ENCODE assay signal across 28 cellular contexts in the genomic region with DNA sequence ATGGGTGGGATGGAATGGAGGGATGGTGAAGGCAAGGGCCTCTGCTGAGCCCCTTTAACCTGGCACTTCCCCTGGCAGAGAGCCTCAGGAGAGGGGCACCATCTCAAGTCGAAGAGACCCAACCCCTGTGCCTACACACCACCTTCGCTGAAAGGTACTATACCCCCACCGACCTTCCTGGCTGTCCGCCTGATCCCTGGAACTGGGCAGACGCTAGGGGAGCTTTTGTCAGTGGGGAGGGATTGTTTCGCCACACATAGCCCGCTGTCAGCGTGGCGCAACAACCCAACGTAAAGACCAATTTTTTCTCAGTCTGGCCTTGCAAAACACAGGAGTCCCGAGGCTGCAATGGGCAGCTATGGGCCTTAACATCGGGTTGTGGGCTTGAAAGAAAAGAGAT. TPM values are rescaled to one million over a fixed set of nuclear protein-coding genes. Genes with fewer than 3 reads are reported as not detected.
DNase-seq lines count a peak whose midpoint lies in the region; ATAC-seq, FAIRE-seq and TF ChIP-seq lines count a peak whose summit lies in the region.
"Had no signal": no experiment of that assay in that cellular context is flagged by ENCODE, and none has a peak within 500 bp of the region (broad histone marks: within the 10 kb centered on the region; RNA-seq: fewer than 3 reads in every experiment).

No MANE protein-coding gene starts in this region.

- TF ChIP-seq CTCF in GM23338 (conservative IDR thresholded peaks at IDR 0.05; ENCODE audit: low read depth in 2 of 2) (no peak), H1 (IDR thresholded peaks at IDR 0.05; ENCODE audit: control extremely low read depth in 1 of 3, insufficient read depth in 1 of 3, low read depth in 1 of 3, low read length in 3 of 3) (no peak), suprapubic skin (IDR thresholded peaks at IDR 0.05) (no peak), brain microvascular endothelial cell (IDR thresholded peaks at IDR 0.05; ENCODE audit: low read depth, low read length, missing control alignments) (no peak), foreskin keratinocyte (conservative IDR thresholded peaks at IDR 0.05) (no peak)

- H3K4me1 Mint-ChIP-seq in GM23338: peaks cover 75% of the 10 kb centered on the region

- H2BK12ac ChIP-seq in H1 (ENCODE audit: low read depth, low read length): peak overlapping the region; percentile 86; the same call in 1 of the 2 replicates

- no peak for TF ChIP-seq POLR2A in H1 (IDR thresholded peaks at IDR 0.05; ENCODE audit: control extremely low read depth in 1 of 2, low read depth in 2 of 2, low read length in 2 of 2)
- no peak for TF ChIP-seq POLR2A in suprapubic skin (IDR thresholded peaks at IDR 0.05)

- H3K27me3 ChIP-seq in GM23338 (ENCODE audit: insufficient read depth) (peaks cover 45% of the 10 kb centered on the region), H1 (replicated peaks in 1 of 4; ENCODE audit: control insufficient read depth in 3 of 4, extremely low read depth in 1 of 4, insufficient read depth in 3 of 4, low read length in 3 of 4) (peaks cover 2 to 34% (median 29%) of the 10 kb centered on the region in 4 experiments; a peak in 6 of 7 replicates), suprapubic skin (peaks cover 60% of the 10 kb centered on the region), brain microvascular endothelial cell (replicated peaks) (peaks cover 61% of the 10 kb centered on the region), foreskin keratinocyte (peaks cover 29% of the 10 kb centered on the region)

- H3K27ac ChIP-seq in GM23338 (ENCODE audit: low read depth) (no peak overlapping the region), H1 (ENCODE audit: low read depth, low read length) (no peak overlapping the region), suprapubic skin (peak overlapping the region; percentile 67), brain microvascular endothelial cell (no peak overlapping the region), foreskin keratinocyte (no peak overlapping the region)
- H3K27ac ChIP-seq: epithelial cell of prostate, PC-9, thyroid gland had no signal

- H3K9me3 Mint-ChIP-seq in GM23338: no peaks in the 10 kb centered on the region; the same call in 2 of the 3 replicates
- H3K9me3 Mint-ChIP-seq: activated CD4-positive, alpha-beta memory T cell treated with anti-CD3 and anti-CD28 coated beads for 36 hours; nephron progenitor cell; stimulated activated naive B cell treated with anti-CD40 and anti-IgM and Interleukin-4, amounts not matched to agents 10 μg/mL and 1 μg/mL and 100 μg/mL, for 72 hours; WTC11 had no signal

- H3F3A ChIP-seq in GM23338 (replicated peaks; ENCODE audit: low read depth): 0 out of 2 replicates have a peak, but pooled peaks cover 8% of the 10 kb centered on the region

- H3K9ac ChIP-seq in H1 (replicated peaks in 1 of 4; ENCODE audit: extremely low read depth in 1 of 4, low read depth in 3 of 4, low read length in 3 of 4): no peak overlapping the region

- H4K5ac ChIP-seq in H1 (ENCODE audit: insufficient read length, low read depth, low read length): no peak overlapping the region

- H3K56ac ChIP-seq in H1 (replicated peaks; ENCODE audit: insufficient read length, low read depth, low read length): no peak overlapping the region

- peak overlapping the region; percentile 69 for H4K91ac ChIP-seq in H1 (replicated peaks; ENCODE audit: insufficient read length, low read length)

- 0 out of 2 replicates have a peak overlapping the region, but pooled peaks have one; percentile 10 for H2BK15ac ChIP-seq in H1 (ENCODE audit: low read length)

- peak overlapping the region; percentile 75; the same call in 1 of the 2 replicates for H2AK5ac ChIP-seq in H1 (ENCODE audit: low read depth, low read length)

- peak overlapping the region; percentile 51 for H2BK20ac ChIP-seq in H1 (ENCODE audit: low read length)

- H3K9me3 ChIP-seq in H1 (ENCODE audit: insufficient read depth in 2 of 2, low read depth in 1 of 2, low read length in 1 of 2) (no peaks in the 10 kb centered on the region), suprapubic skin (no peaks in the 10 kb centered on the region)
- H3K9me3 ChIP-seq: thyroid gland had no signal

- H3K79me1 ChIP-seq in H1 (ENCODE audit: low read depth, low read length): 0 out of 2 replicates have a peak, but pooled peaks cover 2% of the 10 kb centered on the region

- no peaks in the 10 kb centered on the region for H4K20me1 ChIP-seq in GM23338 (replicated peaks; ENCODE audit: insufficient read depth)
- H4K20me1 ChIP-seq in H1 (replicated peaks in 1 of 2; ENCODE audit: control insufficient read depth in 1 of 2, insufficient read depth in 2 of 2, low read length in 2 of 2): peaks cover 0 to 1% of the 10 kb centered on the region in 2 experiments

- FAIRE-seq in H1 (lab: Jason Lieb, UNC): no peak
- FAIRE-seq: frontal cortex had no signal

- no peak overlapping the region for H4K8ac ChIP-seq in H1 (ENCODE audit: extremely low read depth, insufficient read depth, low read length)

- no peak overlapping the region for H3K4me3 Mint-ChIP-seq in GM23338
- H3K4me3 Mint-ChIP-seq: activated CD4-positive, alpha-beta memory T cell treated with anti-CD3 and anti-CD28 coated beads for 36 hours; nephron progenitor cell; stimulated activated naive B cell treated with anti-CD40 and anti-IgM and Interleukin-4, amounts not matched to agents 10 μg/mL and 1 μg/mL and 100 μg/mL, for 72 hours; WTC11 had no signal

- POLR2A ChIA-PET in H1 (lab: Charles Lee; ENCODE audit: partially characterized antibody): interaction anchor here (0.8 to 5.8 kb wide), 9 partner anchors 10 to 125 kb away, joined by 3 to 39 read pairs (median 4); partner anchors contain the start of genes PNMT and TCAP

- H3K79me2 ChIP-seq in GM23338 (replicated peaks; ENCODE audit: insufficient read depth) (no peaks in the 10 kb centered on the region), H1 (ENCODE audit: control insufficient read depth in 1 of 2, insufficient read depth in 2 of 2, low read length in 2 of 2) (no peaks in the 10 kb centered on the region)

- H3K14ac ChIP-seq in H1 (ENCODE audit: insufficient read length): no peak overlapping the region

- H3K18ac ChIP-seq in H1 (ENCODE audit: extremely low read depth, low read length): 0 out of 2 replicates have a peak overlapping the region, but pooled peaks have one; percentile 56

- peak overlapping the region; percentile 48 for H2BK120ac ChIP-seq in H1 (replicated peaks; ENCODE audit: low read depth, low read length)

- no peak for DNase-seq in GM23338 (ENCODE audit: low spot score)
- peak; percentile 74 for DNase-seq in NOMO-1 treated with dmso at 0.1 percent for 144 hours (lab: John Stamatoyannopoulos, UW; ENCODE audit: unreplicated experiment)
- DNase-seq in H1 (ENCODE audit: low read depth in 1 of 2, low spot score in 2 of 2): no peak
- DNase-seq in suprapubic skin (ENCODE audit: low spot score in 2 of 2): no peak
- DNase-seq in brain microvascular endothelial cell: no peak
- no peak for DNase-seq in foreskin keratinocyte
- DNase-seq in nucleus accumbens (lab: John Stamatoyannopoulos, UW): no peak
- DNase-seq: activated CD4-positive, alpha-beta memory T cell treated with anti-CD3 and anti-CD28 coated beads for 36 hours; activated gamma-delta T cell; activated T-cell treated with anti-CD3 and anti-CD28 coated beads for 4 hours; HCEC 1CT; NCI-H2171; NCI-H526 treated with DMSO at 0.1 percent for 48 hours; nephron progenitor cell; PC-9; stimulated activated CD4-positive, alpha-beta T cell treated with anti-CD3 and anti-CD28 coated beads, Interleukin-2, amount 100 ng/mL, for 24 hours; stimulated activated naive B cell treated with anti-CD40 and anti-IgM and Interleukin-4, amounts not matched to agents 10 μg/mL and 1 μg/mL and 100 μg/mL, for 72 hours; T-helper 2 cell; thyroid gland had no signal

- peaks cover 53% of the 10 kb centered on the region for H3K27me3 Mint-ChIP-seq in GM23338 (ENCODE audit: insufficient read depth, low read depth, poor library complexity)

- CTCF ChIA-PET in H1 (lab: Charles Lee; ENCODE audit: partially characterized antibody): interaction anchor here (1.3 to 49.2 kb wide), 6 partner anchors 7 to 127 kb away, joined by 3 to 1885 read pairs (median 556); partner anchors contain the start of genes ERBB2, PGAP3, PNMT and PPP1R1B

- no peak for TF ChIP-seq EP300 in H1 (IDR thresholded peaks at IDR 0.05; ENCODE audit: borderline replicate concordance in 1 of 2, low read depth in 2 of 2, low read length in 2 of 2)
- TF ChIP-seq EP300 in suprapubic skin (IDR thresholded peaks at IDR 0.05): no peak

- in situ Hi-C loops in brain microvascular endothelial cell (cut with HindIII; ENCODE audit: low pct_ligation_motif_present, low sequenced_read_pairs): no loop called here

- no peak overlapping the region for H3K23ac ChIP-seq in H1 (ENCODE audit: insufficient read length)

- WGBS in H1 (ENCODE audit: extremely low coverage in 1 of 2, insufficient coverage in 1 of 2, insufficient read length in 1 of 2, insufficient replicate concordance in 2 of 2, low coverage in 1 of 2, low lambda C conversion rate in 2 of 2, missing lambda C conversion rate in 1 of 2), 2 experiments: 92% methylated on average over 12 of the region's 12 CpGs; no CpG with 5 or more reads in 1 of the 2 experiments
- WGBS in suprapubic skin: 80% methylated on average over 11 of the region's 12 CpGs

- H3K23me2 ChIP-seq in H1 (ENCODE audit: low read depth, low read length): peaks cover 12% of the 10 kb centered on the region

- H3K36me3 ChIP-seq in GM23338 (ENCODE audit: insufficient read depth) (no peaks in the 10 kb centered on the region), H1 (ENCODE audit: control insufficient read depth in 2 of 4, insufficient read depth in 4 of 4, low read length in 3 of 4) (no peaks in the 10 kb centered on the region), suprapubic skin (no peaks in the 10 kb centered on the region), brain microvascular endothelial cell (replicated peaks) (no peaks in the 10 kb centered on the region)
- H3K36me3 ChIP-seq: thyroid gland had no signal

- H3K4me2 ChIP-seq in GM23338: peak overlapping the region; percentile 95; the same call in 1 of the 2 replicates
- no peak overlapping the region; a peak in 1 of 4 replicates for H3K4me2 ChIP-seq in H1 (ENCODE audit: insufficient read depth in 1 of 2, low read depth in 2 of 2, low read length in 2 of 2)
- H3K4me2 ChIP-seq: PC-9 had no signal

- H2AFZ ChIP-seq in GM23338 (no peak overlapping the region), H1 (ENCODE audit: low read length) (no peak overlapping the region)
- H2AFZ ChIP-seq: PC-9 had no signal

- H3K9me2 ChIP-seq in GM23338 (ENCODE audit: insufficient read depth): no peaks in the 10 kb centered on the region

- ATAC-seq in GM23338 (no peak), foreskin keratinocyte (no peak)
- ATAC-seq: stimulated activated naive B cell treated with anti-CD40 and anti-IgM and Interleukin-4, amounts not matched to agents 10 μg/mL and 1 μg/mL and 100 μg/mL, for 72 hours; WTC11 had no signal

- H3K27ac Mint-ChIP-seq in GM23338: no peak overlapping the region
- H3K27ac Mint-ChIP-seq: activated CD4-positive, alpha-beta memory T cell treated with anti-CD3 and anti-CD28 coated beads for 36 hours; nephron progenitor cell; progenitor cell of endocrine pancreas; stimulated activated naive B cell treated with anti-CD40 and anti-IgM and Interleukin-4, amounts not matched to agents 10 μg/mL and 1 μg/mL and 100 μg/mL, for 72 hours; WTC11 had no signal

- H3K4me3 ChIP-seq in GM23338 (no peak overlapping the region; the same call in 1 of the 2 replicates), H1 (ENCODE audit: extremely low read depth in 1 of 4, insufficient read depth in 2 of 4, low read depth in 3 of 4, low read length in 4 of 4) (no peak overlapping the region), suprapubic skin (no peak overlapping the region), brain microvascular endothelial cell (ENCODE audit: low read depth, low read length) (no peak overlapping the region)
- H3K4me3 ChIP-seq: PC-9, thyroid gland had no signal

- H3K36me3 Mint-ChIP-seq in GM23338 (ENCODE audit: low read depth): 0 out of 3 replicates have a peak, but pooled peaks cover 2% of the 10 kb centered on the region
- H3K36me3 Mint-ChIP-seq: activated CD4-positive, alpha-beta memory T cell treated with anti-CD3 and anti-CD28 coated beads for 36 hours; WTC11 had no signal

- H2BK5ac ChIP-seq in H1 (ENCODE audit: low read depth, low read length): peak overlapping the region; percentile 56; the same call in 1 of the 2 replicates

- H3K4me1 ChIP-seq in GM23338 (ENCODE audit: insufficient read depth) (peaks cover 59% of the 10 kb centered on the region), H1 (replicated peaks in 1 of 4; ENCODE audit: control insufficient read depth in 3 of 4, insufficient read depth in 4 of 4, low read length in 3 of 4) (peaks cover 8 to 57% (median 46%) of the 10 kb centered on the region in 4 experiments), suprapubic skin (peaks cover 59% of the 10 kb centered on the region), foreskin keratinocyte (peaks cover 3% of the 10 kb centered on the region)

- TF ChIP-seq RAD21 in H1 (IDR thresholded peaks at IDR 0.05 in 1 of 2, conservative IDR thresholded peaks at IDR 0.05 in 1 of 2; ENCODE audit: low read depth in 2 of 2, low read length in 2 of 2): no peak

- H3K4ac ChIP-seq in H1 (replicated peaks; ENCODE audit: insufficient read length, low read depth, low read length): no peak overlapping the region

RNA-seq across cellular contexts. Expression of gene PPP1R1B, which starts 3.1 kb away (rescaled TPM):
- 1.5 and 3.4 TPM in 2 replicates for total RNA-seq in GM23338 (2014; rRNA removed; shearing (Covaris generic))
- polyA plus RNA-seq in GM23338 (2016; fragmentation: Nextera tagmentation; extraction: Ambion mirVana) (3.7 and 5.4 TPM in 2 replicates), H1 (2011; rRNA removed) (21.0 and 22.3 TPM in 2 replicates), foreskin keratinocyte (0.67 and 1.3 TPM in 2 replicates)
- 9.4 and 10.7 TPM in 2 replicates for total RNA-seq in H1 (2021; fragmentation: NEBNext Ultra II Directional; extraction: Animal tissue kit (Norgen Biotek cat#: 25700))
- polyA plus RNA-seq in H1 (2011; cell fraction: cytosol; rRNA removed): 15.9 TPM
- 15.3 TPM for polyA plus RNA-seq in H1 (2011; cell fraction: nucleus; rRNA removed)
- 13.4 to 19.6 TPM (median 17.0 TPM) in 4 replicates for polyA plus RNA-seq in H1 (2012, experiment 1 of 2)
- 22.0 TPM for polyA plus RNA-seq in H1 (2012, experiment 2 of 2)
- polyA plus RNA-seq in H1 (2013, experiment 1 of 2): 10.8 TPM
- 11.3 TPM for polyA plus RNA-seq in H1 (2013, experiment 2 of 2)
- polyA minus RNA-seq in H1 (2011; rRNA and poly(A)+ RNA removed): 9.1 and 11.8 TPM in 2 replicates
- polyA minus RNA-seq in H1 (2011; cell fraction: cytosol; rRNA and poly(A)+ RNA removed): 7.9 TPM
- 4.6 TPM for polyA minus RNA-seq in H1 (2011; cell fraction: nucleus; rRNA and poly(A)+ RNA removed)
- total RNA-seq in suprapubic skin (100 to 1,000 TPM in 1 of 4 donors, 10 to 100 TPM in 3; 43.7 to 112 (median 70.4) TPM), foreskin keratinocyte (0.68 and 0.88 TPM in 2 replicates)
- total RNA-seq: activated CD4-positive, alpha-beta memory T cell treated with anti-CD3 and anti-CD28 coated beads for 36 hours; Daoy; dermis microvascular lymphatic vessel endothelial cell; PC-9; progenitor cell of endocrine pancreas had no signal

RNA-seq across cellular contexts. Expression of gene STARD3, which starts 7.0 kb away (rescaled TPM):
- 39.7 and 53.3 TPM in 2 replicates for total RNA-seq in GM23338 (2014; rRNA removed; shearing (Covaris generic))
- polyA plus RNA-seq in GM23338 (2016; fragmentation: Nextera tagmentation; extraction: Ambion mirVana) (26.4 and 31.5 TPM in 2 replicates), H1 (2011; rRNA removed) (80.3 and 116 TPM in 2 replicates), foreskin keratinocyte (37.1 and 39.3 TPM in 2 replicates)
- total RNA-seq in H1 (2021; fragmentation: NEBNext Ultra II Directional; extraction: Animal tissue kit (Norgen Biotek cat#: 25700)): 47.6 and 56.7 TPM in 2 replicates
- polyA plus RNA-seq in H1 (2011; cell fraction: cytosol; rRNA removed): 80.2 TPM
- 203 TPM for polyA plus RNA-seq in H1 (2011; cell fraction: nucleus; rRNA removed)
- polyA plus RNA-seq in H1 (2012, experiment 1 of 2): 54.2 to 69.5 TPM (median 56.8 TPM) in 4 replicates
- polyA plus RNA-seq in H1 (2012, experiment 2 of 2): 61.3 TPM
- 80.5 TPM for polyA plus RNA-seq in H1 (2013, experiment 1 of 2)
- polyA plus RNA-seq in H1 (2013, experiment 2 of 2): 91.9 TPM
- 78.6 and 84.8 TPM in 2 replicates for polyA minus RNA-seq in H1 (2011; rRNA and poly(A)+ RNA removed)
- polyA minus RNA-seq in H1 (2011; cell fraction: cytosol; rRNA and poly(A)+ RNA removed): 37.6 TPM
- 53.7 TPM for polyA minus RNA-seq in H1 (2011; cell fraction: nucleus; rRNA and poly(A)+ RNA removed)
- total RNA-seq in suprapubic skin (100 to 1,000 TPM in 2 of 4 donors, 10 to 100 TPM in 2; 51.7 to 156 (median 83.9) TPM), foreskin keratinocyte (32.8 and 33.5 TPM in 2 replicates)

RNA-seq across cellular contexts. Expression of gene NEUROD2, which starts 22.2 kb away (rescaled TPM):
- total RNA-seq in GM23338 (2014; rRNA removed; shearing (Covaris generic)): not detected in 2 replicates
- polyA plus RNA-seq in GM23338 (2016; fragmentation: Nextera tagmentation; extraction: Ambion mirVana) (not detected in 2 replicates), H1 (2011; rRNA removed) (not detected in 2 replicates), foreskin keratinocyte (not detected in 2 replicates)
- not detected in 2 replicates for total RNA-seq in H1 (2021; fragmentation: NEBNext Ultra II Directional; extraction: Animal tissue kit (Norgen Biotek cat#: 25700))
- polyA plus RNA-seq in H1 (2011; cell fraction: cytosol; rRNA removed): not detected
- polyA plus RNA-seq in H1 (2011; cell fraction: nucleus; rRNA removed): not detected
- polyA plus RNA-seq in H1 (2012, experiment 1 of 2): not detected in 4 replicates
- 0.12 TPM for polyA plus RNA-seq in H1 (2012, experiment 2 of 2)
- 0.02 TPM for polyA plus RNA-seq in H1 (2013, experiment 1 of 2)
- polyA plus RNA-seq in H1 (2013, experiment 2 of 2): 0.02 TPM
- not detected in 2 replicates for polyA minus RNA-seq in H1 (2011; rRNA and poly(A)+ RNA removed)
- polyA minus RNA-seq in H1 (2011; cell fraction: cytosol; rRNA and poly(A)+ RNA removed): not detected
- not detected for polyA minus RNA-seq in H1 (2011; cell fraction: nucleus; rRNA and poly(A)+ RNA removed)
- total RNA-seq in suprapubic skin (not detected), foreskin keratinocyte (not detected in 2 replicates)
- total RNA-seq: activated CD4-positive, alpha-beta memory T cell treated with anti-CD3 and anti-CD28 coated beads for 36 hours; Daoy; dermis microvascular lymphatic vessel endothelial cell; mesenteric fat pad; PC-9; progenitor cell of endocrine pancreas; SK-MEL-5; skeletal muscle tissue; thyroid gland; WTC11 had no signal

RNA-seq across cellular contexts. Expression of gene TCAP, which starts 35.3 kb away (rescaled TPM):
- 0.74 and 2.1 TPM in 2 replicates for total RNA-seq in GM23338 (2014; rRNA removed; shearing (Covaris generic))
- 0.61 and 0.80 TPM in 2 replicates for polyA plus RNA-seq in GM23338 (2016; fragmentation: Nextera tagmentation; extraction: Ambion mirVana)
- total RNA-seq in H1 (2021; fragmentation: NEBNext Ultra II Directional; extraction: Animal tissue kit (Norgen Biotek cat#: 25700)): 1.4 TPM in 2 replicates
- polyA plus RNA-seq in H1 (2011; rRNA removed): 0.82 and 1.3 TPM in 2 replicates
- 1.2 TPM for polyA plus RNA-seq in H1 (2011; cell fraction: cytosol; rRNA removed)
- polyA plus RNA-seq in H1 (2011; cell fraction: nucleus; rRNA removed): 8.9 TPM
- polyA plus RNA-seq in H1 (2012, experiment 1 of 2): 1.7 to 2.6 TPM (median 2.3 TPM) in 4 replicates
- polyA plus RNA-seq in H1 (2012, experiment 2 of 2): 1.4 TPM
- 0.49 TPM for polyA plus RNA-seq in H1 (2013, experiment 1 of 2)
- 0.48 TPM for polyA plus RNA-seq in H1 (2013, experiment 2 of 2)
- 1.1 and 1.3 TPM in 2 replicates for polyA minus RNA-seq in H1 (2011; rRNA and poly(A)+ RNA removed)
- 1.4 TPM for polyA minus RNA-seq in H1 (2011; cell fraction: cytosol; rRNA and poly(A)+ RNA removed)
- polyA minus RNA-seq in H1 (2011; cell fraction: nucleus; rRNA and poly(A)+ RNA removed): 4.2 TPM
- total RNA-seq in suprapubic skin: 1 to 10 TPM in 2 of 4 donors, under 1 TPM in 1, not detected in 1; 0.57 to 2.4 (median 1.1) TPM
- total RNA-seq in foreskin keratinocyte: 0.18 and 0.31 TPM in 2 replicates
- 0.11 and 0.17 TPM in 2 replicates for polyA plus RNA-seq in foreskin keratinocyte
- total RNA-seq: Daoy had no signal

RNA-seq across cellular contexts. Expression of gene PNMT, which starts 38.4 kb away (rescaled TPM):
- total RNA-seq in GM23338 (2014; rRNA removed; shearing (Covaris generic)): 1.9 and 2.3 TPM in 2 replicates
- polyA plus RNA-seq in GM23338 (2016; fragmentation: Nextera tagmentation; extraction: Ambion mirVana): 2.5 and 4.4 TPM in 2 replicates
- total RNA-seq in H1 (2021; fragmentation: NEBNext Ultra II Directional; extraction: Animal tissue kit (Norgen Biotek cat#: 25700)): 4.4 and 5.6 TPM in 2 replicates
- 10.5 and 10.9 TPM in 2 replicates for polyA plus RNA-seq in H1 (2011; rRNA removed)
- 8.1 TPM for polyA plus RNA-seq in H1 (2011; cell fraction: cytosol; rRNA removed)
- polyA plus RNA-seq in H1 (2011; cell fraction: nucleus; rRNA removed): 10.0 TPM
- 4.3 to 8.6 TPM (median 7.6 TPM) in 4 replicates for polyA plus RNA-seq in H1 (2012, experiment 1 of 2)
- polyA plus RNA-seq in H1 (2012, experiment 2 of 2): 5.6 TPM
- polyA plus RNA-seq in H1 (2013, experiment 1 of 2): 3.4 TPM
- polyA plus RNA-seq in H1 (2013, experiment 2 of 2): 3.4 TPM
- polyA minus RNA-seq in H1 (2011; rRNA and poly(A)+ RNA removed): 0.95 and 1.4 TPM in 2 replicates
- polyA minus RNA-seq in H1 (2011; cell fraction: cytosol; rRNA and poly(A)+ RNA removed): 4.9 TPM
- polyA minus RNA-seq in H1 (2011; cell fraction: nucleus; rRNA and poly(A)+ RNA removed): 1.7 TPM
- 1 to 10 TPM in 2 of 4 donors, under 1 TPM in 2; 0.53 to 1.6 (median 1.1) TPM for total RNA-seq in suprapubic skin
- not detected in 2 replicates for total RNA-seq in foreskin keratinocyte
- 0.06 TPM in 2 replicates for polyA plus RNA-seq in foreskin keratinocyte
- total RNA-seq: activated CD4-positive, alpha-beta memory T cell treated with anti-CD3 and anti-CD28 coated beads for 36 hours; Daoy; SK-MEL-5 had no signal
